8 cellular contexts compared by ENCODE assay signal in the genomic region with DNA sequence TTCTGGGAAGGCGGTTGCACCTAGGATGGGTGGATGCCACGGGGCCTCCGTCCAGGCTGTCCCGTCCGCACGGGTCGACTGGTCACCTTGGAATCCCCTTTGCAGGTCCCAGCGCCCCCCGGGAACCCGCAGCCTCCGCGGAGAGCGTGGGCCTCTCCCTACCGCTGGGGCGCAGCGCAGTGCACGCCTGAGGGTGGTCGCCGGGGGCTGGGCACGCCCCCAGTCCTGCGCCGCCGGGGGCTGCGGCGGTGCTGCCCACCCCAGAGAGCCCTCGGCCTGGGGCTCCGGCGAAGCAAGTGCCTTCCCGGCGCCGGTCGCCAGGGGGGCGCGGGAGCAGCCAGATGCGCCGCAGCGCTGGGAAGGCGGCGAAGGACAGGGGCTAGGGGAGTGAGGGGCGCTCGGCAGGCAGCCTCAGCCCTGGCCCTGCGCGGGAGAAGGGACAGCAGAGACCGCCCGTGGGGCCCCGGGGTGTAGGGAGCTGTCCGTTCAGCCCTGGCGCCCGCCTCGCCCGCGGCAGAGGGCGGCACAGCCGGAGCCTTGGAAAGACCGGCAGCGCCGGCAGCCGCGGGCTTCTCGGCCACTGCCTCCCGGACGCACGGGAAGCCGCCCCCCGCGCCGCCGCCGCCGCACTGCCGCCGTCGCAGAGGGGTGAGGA. TPM values are rescaled to one million over a fixed set of nuclear protein-coding genes. Genes with fewer than 3 reads are reported as not detected.
A peak's percentile ranks its signal among the peaks of the same experiment; 100 is the strongest.
DNase-seq lines count a peak whose midpoint lies in the region; ATAC-seq, FAIRE-seq and TF ChIP-seq lines count a peak whose summit lies in the region.

No MANE protein-coding gene starts in this region.

- POLR2A ChIA-PET in endothelial cell of umbilical vein (lab: Charles Lee) = no interaction called here

- peaks cover 54 to 59% of the 10 kb centered on the region in 2 donors for H3K27me3 Mint-ChIP-seq in natural killer cell treated with Interleukin-12 subunit alpha and Interleukin-12 subunit beta and Interleukin-15 and Interleukin-18, amount 100 ng/mL, for 72 hours

- dilution Hi-C loops in endothelial cell of umbilical vein (cut with MboI; ENCODE audit: extremely low pct_ligation_motif_present, low sequenced_read_pairs) = no loop called here

- no peaks in the 10 kb centered on the region for H3K9me3 ChIP-seq in endothelial cell of umbilical vein (replicated peaks; ENCODE audit: control insufficient read depth, insufficient read depth, low read length)

- H3K9ac ChIP-seq in endothelial cell of umbilical vein (replicated peaks; ENCODE audit: extremely low read depth, insufficient read depth, low read length) = no peak overlapping the region

- H3K4me1 Mint-ChIP-seq in natural killer cell treated with Interleukin-12 subunit alpha and Interleukin-12 subunit beta and Interleukin-15 and Interleukin-18, amount 100 ng/mL, for 72 hours (ENCODE audit: low read depth in 2 of 2) = peaks cover 4 to 8% of the 10 kb centered on the region in 2 donors

- H3K4me2 ChIP-seq in endothelial cell of umbilical vein (ENCODE audit: insufficient read depth, low read length) = peak overlapping the region; percentile 57

- no peaks in the 10 kb centered on the region for H3K36me3 ChIP-seq in endothelial cell of umbilical vein (ENCODE audit: control insufficient read depth in 2 of 2, extremely low read depth in 1 of 2, insufficient read depth in 2 of 2, low read length in 2 of 2)

- DNase-seq in DMS53 (lab: John Stamatoyannopoulos, UW) (peak; percentile 59), DMS53 treated with DMSO at 0.1 percent for 48 hours (lab: John Stamatoyannopoulos, UW; ENCODE audit: unreplicated experiment) (no peak), NCI-H748 (lab: John Stamatoyannopoulos, UW; ENCODE audit: unreplicated experiment) (peak; percentile 73), endothelial cell of umbilical vein (ENCODE audit: low read depth, low spot score) (peak; percentile 45), SKM-1 (lab: John Stamatoyannopoulos, UW; ENCODE audit: unreplicated experiment) (no peak)
- DNase-seq in natural killer cell treated with Interleukin-12 subunit alpha and Interleukin-12 subunit beta and Interleukin-15 and Interleukin-18, amount 100 ng/mL, for 72 hours (ENCODE audit: low spot score) = peak; percentile 46
- DNase-seq in effector CD4-positive, alpha-beta T cell = no peak

- ATAC-seq in natural killer cell treated with Interleukin-12 subunit alpha and Interleukin-12 subunit beta and Interleukin-15 and Interleukin-18, amount 100 ng/mL, for 72 hours = peak; percentile 33 to 35
- no peak for ATAC-seq in HG02571 (IDR thresholded peaks at IDR 0.05; ENCODE audit: unreplicated experiment)

- no peak overlapping the region for H3K27ac ChIP-seq in endothelial cell of umbilical vein (ENCODE audit: insufficient read depth, low read depth, low read length)

- no peaks in the 10 kb centered on the region for H3K36me3 Mint-ChIP-seq in natural killer cell treated with Interleukin-12 subunit alpha and Interleukin-12 subunit beta and Interleukin-15 and Interleukin-18, amount 100 ng/mL, for 72 hours

- H4K20me1 ChIP-seq in endothelial cell of umbilical vein (replicated peaks; ENCODE audit: control insufficient read depth, extremely low read depth, insufficient read depth, low read length) = no peaks in the 10 kb centered on the region

- peaks cover 13% of the 10 kb centered on the region for H3K4me1 ChIP-seq in endothelial cell of umbilical vein (ENCODE audit: control insufficient read depth, extremely low read depth, insufficient read depth, low read length)

- FAIRE-seq in endothelial cell of umbilical vein (lab: Jason Lieb, UNC) = no peak

- H3K27ac Mint-ChIP-seq in natural killer cell treated with Interleukin-12 subunit alpha and Interleukin-12 subunit beta and Interleukin-15 and Interleukin-18, amount 100 ng/mL, for 72 hours = no peak overlapping the region

- peaks cover 60 to 62% of the 10 kb centered on the region in 2 experiments for H3K27me3 ChIP-seq in endothelial cell of umbilical vein (ENCODE audit: control insufficient read depth in 2 of 2, insufficient read depth in 2 of 2, low read length in 2 of 2)

- H2AFZ ChIP-seq in endothelial cell of umbilical vein (ENCODE audit: low read depth, low read length) = peak overlapping the region; percentile 51

- CTCF ChIA-PET in endothelial cell of umbilical vein (lab: Charles Lee) = interaction anchor here (1.1 to 2.7 kb wide), 8 partner anchors 9 to 268 kb away, joined by 3 to 20 read pairs (median 4); no protein-coding TSS in a partner anchor

- BruUV-seq in endothelial cell of umbilical vein (replicated peaks; lab: Mats Ljungman, UMichigan) = no TSS peak

- TF ChIP-seq CTCF in endothelial cell of umbilical vein (IDR thresholded peaks at IDR 0.05; ENCODE audit: extremely low read depth in 1 of 2, insufficient read depth in 1 of 2, low read depth in 1 of 2, low read length in 2 of 2) = peak; percentile 38 to 61

- no peak for TF ChIP-seq POLR2A in endothelial cell of umbilical vein (IDR thresholded peaks at IDR 0.05; ENCODE audit: low read depth, low read length)

- intact Hi-C loops in endothelial cell of umbilical vein (cut with micrococcal nuclease) = loop anchor here (2.0 kb wide), 3 partner anchors 64 to 180 kb away; partner anchors contain the start of genes GSTZ1 and POMT2

- H3K4me3 Mint-ChIP-seq in natural killer cell treated with Interleukin-12 subunit alpha and Interleukin-12 subunit beta and Interleukin-15 and Interleukin-18, amount 100 ng/mL, for 72 hours = no peak overlapping the region

- H3K9me1 ChIP-seq in endothelial cell of umbilical vein (replicated peaks; ENCODE audit: control insufficient read depth, extremely low read depth, insufficient read depth, low read length) = no peaks in the 10 kb centered on the region

- H3K79me2 ChIP-seq in endothelial cell of umbilical vein (ENCODE audit: control insufficient read depth, insufficient read depth, low read length) = no peaks in the 10 kb centered on the region

- H3K4me3 ChIP-seq in endothelial cell of umbilical vein (replicated peaks in 1 of 3; ENCODE audit: insufficient read depth in 1 of 3, low read depth in 1 of 3, low read length in 3 of 3) = peak overlapping the region in 2 of 3 experiments; percentile 6 to 34

- H3K9me3 Mint-ChIP-seq in natural killer cell treated with Interleukin-12 subunit alpha and Interleukin-12 subunit beta and Interleukin-15 and Interleukin-18, amount 100 ng/mL, for 72 hours = no peaks in the 10 kb centered on the region

TF ChIP-seq in endothelial cell of umbilical vein, 7 proteins besides CTCF, POLR2A, EP300 and RAD21:
- TF ChIP-seq MYC (IDR thresholded peaks at IDR 0.05; ENCODE audit: low read depth, low read length) (no peak), FOS (IDR thresholded peaks at IDR 0.05; ENCODE audit: borderline replicate concordance, insufficient read depth, low read length) (no peak), POLR2AphosphoS5 (IDR thresholded peaks at IDR 0.05; ENCODE audit: insufficient read depth, low read depth, low read length) (no peak), EZH2 (IDR thresholded peaks at IDR 0.05; ENCODE audit: borderline replicate concordance, low read depth, low read length, severe bottlenecking) (no peak), MAX (IDR thresholded peaks at IDR 0.05; ENCODE audit: insufficient read depth, insufficient read length) (no peak), JUN (IDR thresholded peaks at IDR 0.05; ENCODE audit: borderline replicate concordance, insufficient read depth, insufficient read length, low read depth) (no peak), GATA2 (IDR thresholded peaks at IDR 0.05; ENCODE audit: insufficient read depth, insufficient read length, low read depth, low read length) (no peak)

RNA-seq across cellular contexts. Expression of gene ZDHHC22, which starts 0.5 kb away (rescaled TPM):
- total RNA-seq in endothelial cell of umbilical vein = 0.24 and 0.28 TPM in 2 replicates
- 0.03 and 0.08 TPM in 2 replicates for polyA plus RNA-seq in endothelial cell of umbilical vein
- polyA plus RNA-seq in endothelial cell of umbilical vein (2011; cell fraction: cytosol; rRNA removed) = 0.03 and 0.04 TPM in 2 replicates
- 0.06 TPM in 1 of 2 replicates, not detected in the other for polyA plus RNA-seq in endothelial cell of umbilical vein (2011; cell fraction: nucleus; rRNA removed)
- 0.04 TPM in 1 of 2 replicates, not detected in the other for polyA plus RNA-seq in endothelial cell of umbilical vein (2012)
- polyA minus RNA-seq in endothelial cell of umbilical vein = 0.04 TPM in 1 of 2 replicates, not detected in the other
- polyA minus RNA-seq in endothelial cell of umbilical vein (2011; cell fraction: cytosol; rRNA and poly(A)+ RNA removed) = not detected
- not detected in 2 replicates for polyA minus RNA-seq in endothelial cell of umbilical vein (2011; cell fraction: nucleus; rRNA and poly(A)+ RNA removed)
- total RNA-seq in natural killer cell treated with Interleukin-12 subunit alpha and Interleukin-12 subunit beta and Interleukin-15 and Interleukin-18, amount 100 ng/mL, for 72 hours = not detected

RNA-seq across cellular contexts. Expression of gene TMEM63C, which starts 40.5 kb away (rescaled TPM):
- total RNA-seq in endothelial cell of umbilical vein = not detected in 2 replicates
- polyA plus RNA-seq in endothelial cell of umbilical vein = not detected in 2 replicates
- polyA plus RNA-seq in endothelial cell of umbilical vein (2011; cell fraction: cytosol; rRNA removed) = not detected in 2 replicates
- not detected in 2 replicates for polyA plus RNA-seq in endothelial cell of umbilical vein (2011; cell fraction: nucleus; rRNA removed)
- not detected in 2 replicates for polyA plus RNA-seq in endothelial cell of umbilical vein (2012)
- not detected in 2 replicates for polyA minus RNA-seq in endothelial cell of umbilical vein
- polyA minus RNA-seq in endothelial cell of umbilical vein (2011; cell fraction: cytosol; rRNA and poly(A)+ RNA removed) = not detected
- not detected in 2 replicates for polyA minus RNA-seq in endothelial cell of umbilical vein (2011; cell fraction: nucleus; rRNA and poly(A)+ RNA removed)
- total RNA-seq in natural killer cell treated with Interleukin-12 subunit alpha and Interleukin-12 subunit beta and Interleukin-15 and Interleukin-18, amount 100 ng/mL, for 72 hours = under 1 TPM; 0.12 to 0.84 TPM

RNA-seq across cellular contexts. Expression of gene CIPC, which starts 43.0 kb away (rescaled TPM):
- total RNA-seq in endothelial cell of umbilical vein = 17.4 and 17.7 TPM in 2 replicates
- 7.6 and 8.8 TPM in 2 replicates for polyA plus RNA-seq in endothelial cell of umbilical vein
- 9.0 and 9.6 TPM in 2 replicates for polyA plus RNA-seq in endothelial cell of umbilical vein (2011; cell fraction: cytosol; rRNA removed)
- 7.7 and 8.8 TPM in 2 replicates for polyA plus RNA-seq in endothelial cell of umbilical vein (2011; cell fraction: nucleus; rRNA removed)
- 8.7 and 10.6 TPM in 2 replicates for polyA plus RNA-seq in endothelial cell of umbilical vein (2012)
- polyA minus RNA-seq in endothelial cell of umbilical vein = 16.4 and 17.6 TPM in 2 replicates
- polyA minus RNA-seq in endothelial cell of umbilical vein (2011; cell fraction: cytosol; rRNA and poly(A)+ RNA removed) = 8.1 TPM
- polyA minus RNA-seq in endothelial cell of umbilical vein (2011; cell fraction: nucleus; rRNA and poly(A)+ RNA removed) = 6.1 and 9.5 TPM in 2 replicates
- total RNA-seq in natural killer cell treated with Interleukin-12 subunit alpha and Interleukin-12 subunit beta and Interleukin-15 and Interleukin-18, amount 100 ng/mL, for 72 hours = 10 to 100 TPM; 11.8 to 19.6 TPM

Comparison
In these comparisons a context has a peak if more than half of its experiments do, and no peak if none do; other contexts are left out.
1. DNase-seq: peak in DMS53 (single experiment), NCI-H748 (single experiment), endothelial cell of umbilical vein (single experiment) and natural killer cell treated with Interleukin-12 subunit alpha and Interleukin-12 subunit beta and Interleukin-15 and Interleukin-18, amount 100 ng/mL, for 72 hours (single experiment); none in DMS53 treated with DMSO at 0.1 percent for 48 hours (single experiment), effector CD4-positive, alpha-beta T cell (single experiment) and SKM-1 (single experiment).